Comparison of ENCODE assay signal across 13 cellular contexts in the genomic region with DNA sequence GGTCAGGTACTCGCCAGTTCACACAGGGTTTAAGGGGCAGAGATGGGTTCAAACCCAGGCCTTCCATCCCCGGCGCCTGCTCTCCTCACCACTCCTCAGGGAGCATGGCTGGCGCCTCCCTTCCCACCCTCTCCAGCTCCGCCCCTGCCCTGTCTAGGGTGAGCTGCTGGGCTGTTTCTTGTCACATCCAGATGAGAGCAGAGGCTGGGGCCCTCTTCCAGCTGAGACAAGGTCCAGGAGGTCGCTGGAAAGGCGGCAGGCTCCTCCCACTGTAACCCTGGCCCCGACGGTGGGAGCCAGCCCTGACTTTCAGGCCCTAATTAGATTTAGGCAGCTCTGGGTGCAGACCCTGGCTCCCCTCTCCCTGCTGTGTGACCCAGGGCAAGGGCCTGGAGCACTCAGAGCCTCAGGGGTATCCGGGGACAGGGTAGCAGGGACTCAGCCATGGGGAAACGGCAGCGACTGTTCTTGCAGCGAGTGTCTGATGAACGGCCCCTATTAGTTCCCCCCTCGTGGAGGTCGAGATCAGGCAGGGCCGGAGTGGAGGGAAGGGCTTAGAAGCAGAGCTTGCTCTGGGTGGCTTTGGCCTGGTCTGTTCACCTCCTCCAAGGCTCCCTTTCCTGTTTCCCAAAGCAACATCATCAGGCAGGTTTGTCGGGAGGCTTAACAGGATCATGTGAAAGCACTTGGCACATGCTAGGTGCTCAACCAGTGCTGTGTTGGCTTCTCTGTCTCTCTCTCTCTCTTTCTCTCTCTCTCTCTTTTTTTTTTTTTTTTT. TPM values are rescaled to one million over a fixed set of nuclear protein-coding genes. Genes with fewer than 3 reads are reported as not detected.
DNase-seq lines count a peak whose midpoint lies in the region; FAIRE-seq and TF ChIP-seq lines count a peak whose summit lies in the region.
"Had no signal": no experiment of that assay in that cellular context is flagged by ENCODE, and none has a peak within 500 bp of the region (broad histone marks: within the 10 kb centered on the region; RNA-seq: fewer than 3 reads in every experiment).

No MANE protein-coding gene starts in this region.

- WGBS in sigmoid colon, 2 donors = 72 to 74% methylated on average over 18 of the region's 18 CpGs

- TF ChIP-seq POLR2A in sigmoid colon (IDR thresholded peaks at IDR 0.05) = no peak

- TF ChIP-seq CTCF in kidney (IDR thresholded peaks at IDR 0.05; ENCODE audit: borderline replicate concordance, extremely low read depth, insufficient read depth) = no peak
- no peak for TF ChIP-seq CTCF in sigmoid colon (IDR thresholded peaks at IDR 0.05)

- H3K27me3 ChIP-seq in HUES6 (ENCODE audit: control insufficient read depth, insufficient read depth, low read length) (no peaks in the 10 kb centered on the region), adipocyte (replicated peaks; ENCODE audit: control insufficient read depth, insufficient read depth, low read length) (peaks cover 3% of the 10 kb centered on the region), sigmoid colon (no peaks in the 10 kb centered on the region)

- H3K4me3 ChIP-seq in HUES6 (ENCODE audit: low read depth, low read length) (peak overlapping the region; percentile 18; the same call in 1 of the 2 replicates), adipocyte (ENCODE audit: low read length) (no peak overlapping the region), kidney (ENCODE audit: low read length in 2 of 2) (no peak overlapping the region), sigmoid colon (peak overlapping the region in 1 of 4 donors; percentile 14)
- H3K4me3 ChIP-seq: mucosa of descending colon had no signal

- no peak for FAIRE-seq in kidney (lab: Jason Lieb, UNC)
- FAIRE-seq: colon had no signal

- H3K27ac ChIP-seq in HUES6 (ENCODE audit: low read depth, low read length) (peak overlapping the region; percentile 74; the same call in 1 of the 2 replicates), kidney (ENCODE audit: low read depth in 2 of 2, low read length in 2 of 2) (peak overlapping the region in 1 of 2 donors; percentile 16), sigmoid colon (peak overlapping the region in 3 of 4 donors; percentile 73 to 79 (median 74))

- no peaks in the 10 kb centered on the region for H3K9me3 ChIP-seq in HUES6 (ENCODE audit: control insufficient read depth, insufficient read depth, low read depth, low read length)
- no peaks in the 10 kb centered on the region for H3K9me3 ChIP-seq in adipocyte (ENCODE audit: control insufficient read depth, low read length)
- no peaks in the 10 kb centered on the region for H3K9me3 ChIP-seq in kidney (ENCODE audit: control insufficient read depth in 1 of 2, low read length in 2 of 2)
- H3K9me3 ChIP-seq in sigmoid colon = no peaks in the 10 kb centered on the region
- H3K9me3 ChIP-seq: mucosa of descending colon had no signal

- intact Hi-C loops in kidney (cut with DNase I) = no loop called here
- intact Hi-C loops in sigmoid colon (cut with DNase I) = no loop called here

- DNase-seq in adipocyte (ENCODE audit: low read depth) (no peak), kidney (peak; percentile 91), sigmoid colon (peak; percentile 83), cerebellar nuclear complex (lab: John Stamatoyannopoulos, UW) (no peak), foreskin melanocyte (no peak), occipital lobe (lab: John Stamatoyannopoulos, UW) (no peak)
- DNase-seq: activated CD4-positive, CD25-positive, alpha-beta regulatory T cell treated with anti-CD3 and anti-CD28 coated beads, Interleukin-2, amount 50 U/mL, for 72 hours; CD4-positive, alpha-beta memory T cell; mucosa of descending colon; NCI-H1436; NCI-H774 had no signal

- H3K4me1 ChIP-seq in HUES6 (ENCODE audit: control insufficient read depth, insufficient read depth, low read length) = peaks cover 25% of the 10 kb centered on the region
- peaks cover 18% of the 10 kb centered on the region for H3K4me1 ChIP-seq in adipocyte (ENCODE audit: control insufficient read depth, insufficient read depth, low read length)
- peaks cover 0 to 2% of the 10 kb centered on the region in 2 donors for H3K4me1 ChIP-seq in kidney (ENCODE audit: control insufficient read depth in 1 of 2, insufficient read depth in 1 of 2, low read depth in 1 of 2, low read length in 2 of 2)
- H3K4me1 ChIP-seq in sigmoid colon = peaks cover 0 to 28% (median 21%) of the 10 kb centered on the region in 4 donors

- H3K36me3 ChIP-seq in HUES6 (ENCODE audit: control insufficient read depth, insufficient read depth, low read length) (no peaks in the 10 kb centered on the region), adipocyte (ENCODE audit: control insufficient read depth, insufficient read depth, low read length, severe bottlenecking) (no peaks in the 10 kb centered on the region), kidney (ENCODE audit: control insufficient read depth in 1 of 2, insufficient read depth in 2 of 2, low read length in 2 of 2) (no peaks in the 10 kb centered on the region), sigmoid colon (no peaks in the 10 kb centered on the region)

- TF ChIP-seq EP300 in sigmoid colon (IDR thresholded peaks at IDR 0.05) = no peak

- peak overlapping the region; percentile 69 for H3K9ac ChIP-seq in HUES6 (ENCODE audit: low read length)
- peak overlapping the region; percentile 57 for H3K9ac ChIP-seq in adipocyte (ENCODE audit: low read length)
- H3K9ac ChIP-seq in kidney (ENCODE audit: low read length in 2 of 2) = no peak overlapping the region

RNA-seq across cellular contexts. Expression of gene SNAI1, which starts 33.4 kb away (rescaled TPM):
- total RNA-seq in kidney (3.7 TPM), sigmoid colon (1 to 10 TPM; 1.1 to 2.6 (median 1.8) TPM), occipital lobe (not detected)
- polyA plus RNA-seq in kidney (ENCODE audit: insufficient read depth, low read depth, low replicate concordance) (4.5 TPM), sigmoid colon (1 to 10 TPM in 1 of 3 donors, under 1 TPM in 2; 0.60 to 2.9 (median 0.69) TPM)

Comparison
In these comparisons a context has a peak if more than half of its experiments do, and no peak if none do; other contexts are left out.
1. H3K9ac ChIP-seq: peak in HUES6 (single experiment) and adipocyte (single experiment); none in kidney (0 of 2).
2. DNase-seq: peak in kidney (single experiment) and sigmoid colon (single experiment); none in adipocyte (single experiment), cerebellar nuclear complex (0 of 2), foreskin melanocyte (single experiment) and occipital lobe (single experiment).